1 cellular context compared by ENCODE assay signal in the genomic region with DNA sequence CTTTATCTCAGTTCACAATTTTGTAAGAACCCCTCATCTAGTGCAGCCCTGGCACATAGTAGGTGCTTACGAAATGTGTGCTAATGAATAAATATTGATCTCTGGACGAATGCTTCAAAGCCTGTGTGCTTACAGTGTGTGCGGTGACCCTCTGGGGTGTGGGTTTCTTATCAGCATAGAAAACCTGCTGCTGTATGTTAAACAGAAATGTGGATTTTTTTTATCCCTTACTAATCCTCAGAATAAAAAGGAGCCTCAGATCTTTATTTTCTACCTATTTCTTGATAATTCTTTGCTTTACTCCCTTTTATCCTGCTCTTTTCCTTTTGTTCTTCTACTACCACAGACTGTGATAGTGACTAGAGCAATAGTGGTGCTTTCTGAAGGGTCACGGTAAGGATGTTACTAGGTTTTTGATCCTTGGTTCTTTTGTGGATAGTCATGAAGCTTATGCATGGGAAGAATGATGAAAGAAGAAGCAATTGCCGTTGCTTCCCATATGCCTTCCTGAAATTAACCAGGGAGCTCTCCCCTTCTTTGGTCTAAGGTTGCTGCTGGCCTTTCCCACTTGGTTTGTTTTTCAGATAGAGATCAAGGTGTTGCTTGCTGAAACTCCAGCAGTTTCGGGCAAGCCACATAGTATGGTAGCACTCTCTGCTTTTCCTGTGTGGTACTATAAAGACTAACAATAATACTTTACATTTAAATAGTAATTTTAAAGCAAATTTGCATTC.
A peak's percentile ranks its signal among the peaks of the same experiment; 100 is the strongest.
TF ChIP-seq lines count a peak whose summit lies in the region.

No MANE protein-coding gene starts in this region.

TF ChIP-seq in K562, 482 proteins besides CTCF, POLR2A, EP300 and RAD21 (continued from another document and continues in another):
- TF ChIP-seq, protein P1, sequence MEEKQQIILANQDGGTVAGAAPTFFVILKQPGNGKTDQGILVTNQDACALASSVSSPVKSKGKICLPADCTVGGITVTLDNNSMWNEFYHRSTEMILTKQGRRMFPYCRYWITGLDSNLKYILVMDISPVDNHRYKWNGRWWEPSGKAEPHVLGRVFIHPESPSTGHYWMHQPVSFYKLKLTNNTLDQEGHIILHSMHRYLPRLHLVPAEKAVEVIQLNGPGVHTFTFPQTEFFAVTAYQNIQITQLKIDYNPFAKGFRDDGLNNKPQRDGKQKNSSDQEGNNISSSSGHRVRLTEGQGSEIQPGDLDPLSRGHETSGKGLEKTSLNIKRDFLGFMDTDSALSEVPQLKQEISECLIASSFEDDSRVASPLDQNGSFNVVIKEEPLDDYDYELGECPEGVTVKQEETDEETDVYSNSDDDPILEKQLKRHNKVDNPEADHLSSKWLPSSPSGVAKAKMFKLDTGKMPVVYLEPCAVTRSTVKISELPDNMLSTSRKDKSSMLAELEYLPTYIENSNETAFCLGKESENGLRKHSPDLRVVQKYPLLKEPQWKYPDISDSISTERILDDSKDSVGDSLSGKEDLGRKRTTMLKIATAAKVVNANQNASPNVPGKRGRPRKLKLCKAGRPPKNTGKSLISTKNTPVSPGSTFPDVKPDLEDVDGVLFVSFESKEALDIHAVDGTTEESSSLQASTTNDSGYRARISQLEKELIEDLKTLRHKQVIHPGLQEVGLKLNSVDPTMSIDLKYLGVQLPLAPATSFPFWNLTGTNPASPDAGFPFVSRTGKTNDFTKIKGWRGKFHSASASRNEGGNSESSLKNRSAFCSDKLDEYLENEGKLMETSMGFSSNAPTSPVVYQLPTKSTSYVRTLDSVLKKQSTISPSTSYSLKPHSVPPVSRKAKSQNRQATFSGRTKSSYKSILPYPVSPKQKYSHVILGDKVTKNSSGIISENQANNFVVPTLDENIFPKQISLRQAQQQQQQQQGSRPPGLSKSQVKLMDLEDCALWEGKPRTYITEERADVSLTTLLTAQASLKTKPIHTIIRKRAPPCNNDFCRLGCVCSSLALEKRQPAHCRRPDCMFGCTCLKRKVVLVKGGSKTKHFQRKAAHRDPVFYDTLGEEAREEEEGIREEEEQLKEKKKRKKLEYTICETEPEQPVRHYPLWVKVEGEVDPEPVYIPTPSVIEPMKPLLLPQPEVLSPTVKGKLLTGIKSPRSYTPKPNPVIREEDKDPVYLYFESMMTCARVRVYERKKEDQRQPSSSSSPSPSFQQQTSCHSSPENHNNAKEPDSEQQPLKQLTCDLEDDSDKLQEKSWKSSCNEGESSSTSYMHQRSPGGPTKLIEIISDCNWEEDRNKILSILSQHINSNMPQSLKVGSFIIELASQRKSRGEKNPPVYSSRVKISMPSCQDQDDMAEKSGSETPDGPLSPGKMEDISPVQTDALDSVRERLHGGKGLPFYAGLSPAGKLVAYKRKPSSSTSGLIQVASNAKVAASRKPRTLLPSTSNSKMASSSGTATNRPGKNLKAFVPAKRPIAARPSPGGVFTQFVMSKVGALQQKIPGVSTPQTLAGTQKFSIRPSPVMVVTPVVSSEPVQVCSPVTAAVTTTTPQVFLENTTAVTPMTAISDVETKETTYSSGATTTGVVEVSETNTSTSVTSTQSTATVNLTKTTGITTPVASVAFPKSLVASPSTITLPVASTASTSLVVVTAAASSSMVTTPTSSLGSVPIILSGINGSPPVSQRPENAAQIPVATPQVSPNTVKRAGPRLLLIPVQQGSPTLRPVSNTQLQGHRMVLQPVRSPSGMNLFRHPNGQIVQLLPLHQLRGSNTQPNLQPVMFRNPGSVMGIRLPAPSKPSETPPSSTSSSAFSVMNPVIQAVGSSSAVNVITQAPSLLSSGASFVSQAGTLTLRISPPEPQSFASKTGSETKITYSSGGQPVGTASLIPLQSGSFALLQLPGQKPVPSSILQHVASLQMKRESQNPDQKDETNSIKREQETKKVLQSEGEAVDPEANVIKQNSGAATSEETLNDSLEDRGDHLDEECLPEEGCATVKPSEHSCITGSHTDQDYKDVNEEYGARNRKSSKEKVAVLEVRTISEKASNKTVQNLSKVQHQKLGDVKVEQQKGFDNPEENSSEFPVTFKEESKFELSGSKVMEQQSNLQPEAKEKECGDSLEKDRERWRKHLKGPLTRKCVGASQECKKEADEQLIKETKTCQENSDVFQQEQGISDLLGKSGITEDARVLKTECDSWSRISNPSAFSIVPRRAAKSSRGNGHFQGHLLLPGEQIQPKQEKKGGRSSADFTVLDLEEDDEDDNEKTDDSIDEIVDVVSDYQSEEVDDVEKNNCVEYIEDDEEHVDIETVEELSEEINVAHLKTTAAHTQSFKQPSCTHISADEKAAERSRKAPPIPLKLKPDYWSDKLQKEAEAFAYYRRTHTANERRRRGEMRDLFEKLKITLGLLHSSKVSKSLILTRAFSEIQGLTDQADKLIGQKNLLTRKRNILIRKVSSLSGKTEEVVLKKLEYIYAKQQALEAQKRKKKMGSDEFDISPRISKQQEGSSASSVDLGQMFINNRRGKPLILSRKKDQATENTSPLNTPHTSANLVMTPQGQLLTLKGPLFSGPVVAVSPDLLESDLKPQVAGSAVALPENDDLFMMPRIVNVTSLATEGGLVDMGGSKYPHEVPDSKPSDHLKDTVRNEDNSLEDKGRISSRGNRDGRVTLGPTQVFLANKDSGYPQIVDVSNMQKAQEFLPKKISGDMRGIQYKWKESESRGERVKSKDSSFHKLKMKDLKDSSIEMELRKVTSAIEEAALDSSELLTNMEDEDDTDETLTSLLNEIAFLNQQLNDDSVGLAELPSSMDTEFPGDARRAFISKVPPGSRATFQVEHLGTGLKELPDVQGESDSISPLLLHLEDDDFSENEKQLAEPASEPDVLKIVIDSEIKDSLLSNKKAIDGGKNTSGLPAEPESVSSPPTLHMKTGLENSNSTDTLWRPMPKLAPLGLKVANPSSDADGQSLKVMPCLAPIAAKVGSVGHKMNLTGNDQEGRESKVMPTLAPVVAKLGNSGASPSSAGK (IDR thresholded peaks at IDR 0.05) = no peak
- TF ChIP-seq NBN (IDR thresholded peaks at IDR 0.05; ENCODE audit: low read depth) (peak; percentile 82; the same call in 1 of the 2 replicates), ZNF431 (CRISPR knock-in tag; IDR thresholded peaks at IDR 0.05) (no peak), MYBL2 (IDR thresholded peaks at IDR 0.05; ENCODE audit: low read depth) (no peak), MYBL2 (CRISPR knock-in tag; IDR thresholded peaks at IDR 0.05; ENCODE audit: borderline replicate concordance) (no peak), ASH1L (IDR thresholded peaks at IDR 0.05; ENCODE audit: borderline replicate concordance, low read depth, partially characterized antibody) (no peak), ARID1B (IDR thresholded peaks at IDR 0.05) (peak; percentile 94), GTF2A2 (tag; IDR thresholded peaks at IDR 0.05) (0 out of 2 replicates have a peak, but pooled peaks have one; percentile 32), JUND (IDR thresholded peaks at IDR 0.05; ENCODE audit: borderline replicate concordance, low read depth, low read length) (peak; percentile 67), JUND (tag; IDR thresholded peaks at IDR 0.05; ENCODE audit: borderline replicate concordance, low read depth, low read length) (no peak; the same call in 2 of the 3 replicates), SUPT5H (IDR thresholded peaks at IDR 0.05) (no peak), MEIS2 (IDR thresholded peaks at IDR 0.05; ENCODE audit: partially characterized antibody) (peak; percentile 6), PYGO2 (tag; IDR thresholded peaks at IDR 0.05) (no peak), RBFOX2 (IDR thresholded peaks at IDR 0.05; ENCODE audit: low read depth, low read length) (0 out of 2 replicates have a peak, but pooled peaks have one; percentile 39), CEBPB (tag; IDR thresholded peaks at IDR 0.05) (peak; percentile 39), NUFIP1 (IDR thresholded peaks at IDR 0.05; ENCODE audit: partially characterized antibody) (no peak), GATAD2B (IDR thresholded peaks at IDR 0.05; ENCODE audit: borderline replicate concordance) (no peak), ZEB2 (IDR thresholded peaks at IDR 0.05) (peak; percentile 54; the same call in 1 of the 2 replicates), TBL1XR1 (IDR thresholded peaks at IDR 0.05; ENCODE audit: low read length in 2 of 2) (peak in 1 of 2 experiments; percentile 18; a peak in 1 of 4 replicates), MTA2 (IDR thresholded peaks at IDR 0.05; ENCODE audit: low read depth) (peak; percentile 69), SIN3B (IDR thresholded peaks at IDR 0.05; ENCODE audit: low read depth) (0 out of 2 replicates have a peak, but pooled peaks have one; percentile 10), ZNF445 (CRISPR knock-in tag; IDR thresholded peaks at IDR 0.05; ENCODE audit: low read depth) (peak; percentile 76; the same call in 1 of the 2 replicates), TCF3 (CRISPR knock-in tag; IDR thresholded peaks at IDR 0.05) (peak; percentile 85), PTRF (tag; IDR thresholded peaks at IDR 0.05) (no peak), HDAC1 (IDR thresholded peaks at IDR 0.05) (peak in 1 of 2 experiments; percentile 52; a peak in 1 of 4 replicates), TOE1 (IDR thresholded peaks at IDR 0.05; ENCODE audit: borderline replicate concordance) (peak; percentile 27; the same call in 1 of the 2 replicates), TOE1 (CRISPR knock-in tag; IDR thresholded peaks at IDR 0.05; ENCODE audit: borderline replicate concordance, low read depth) (no peak), ZNF232 (CRISPR knock-in tag; IDR thresholded peaks at IDR 0.05) (no peak), L3MBTL2 (IDR thresholded peaks at IDR 0.05) (peak; percentile 24), TAL1 (IDR thresholded peaks at IDR 0.05) (peak; percentile 86), MECOM (CRISPR knock-in tag; IDR thresholded peaks at IDR 0.05) (no peak), CXXC5 (CRISPR knock-in tag; IDR thresholded peaks at IDR 0.05) (peak; percentile 37), CSDE1 (IDR thresholded peaks at IDR 0.05) (peak in 1 of 2 experiments; percentile 43; a peak in 1 of 4 replicates)
- TF ChIP-seq, protein P2, sequence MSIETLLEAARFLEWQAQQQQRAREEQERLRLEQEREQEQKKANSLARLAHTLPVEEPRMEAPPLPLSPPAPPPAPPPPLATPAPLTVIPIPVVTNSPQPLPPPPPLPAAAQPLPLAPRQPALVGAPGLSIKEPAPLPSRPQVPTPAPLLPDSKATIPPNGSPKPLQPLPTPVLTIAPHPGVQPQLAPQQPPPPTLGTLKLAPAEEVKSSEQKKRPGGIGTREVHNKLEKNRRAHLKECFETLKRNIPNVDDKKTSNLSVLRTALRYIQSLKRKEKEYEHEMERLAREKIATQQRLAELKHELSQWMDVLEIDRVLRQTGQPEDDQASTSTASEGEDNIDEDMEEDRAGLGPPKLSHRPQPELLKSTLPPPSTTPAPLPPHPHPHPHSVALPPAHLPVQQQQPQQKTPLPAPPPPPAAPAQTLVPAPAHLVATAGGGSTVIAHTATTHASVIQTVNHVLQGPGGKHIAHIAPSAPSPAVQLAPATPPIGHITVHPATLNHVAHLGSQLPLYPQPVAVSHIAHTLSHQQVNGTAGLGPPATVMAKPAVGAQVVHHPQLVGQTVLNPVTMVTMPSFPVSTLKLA (conservative IDR thresholded peaks at IDR 0.05) = 0 out of 4 replicates have a peak, but pooled peaks of 1 of the 2 experiments have one; percentile 12
- TF ChIP-seq, protein P3, sequence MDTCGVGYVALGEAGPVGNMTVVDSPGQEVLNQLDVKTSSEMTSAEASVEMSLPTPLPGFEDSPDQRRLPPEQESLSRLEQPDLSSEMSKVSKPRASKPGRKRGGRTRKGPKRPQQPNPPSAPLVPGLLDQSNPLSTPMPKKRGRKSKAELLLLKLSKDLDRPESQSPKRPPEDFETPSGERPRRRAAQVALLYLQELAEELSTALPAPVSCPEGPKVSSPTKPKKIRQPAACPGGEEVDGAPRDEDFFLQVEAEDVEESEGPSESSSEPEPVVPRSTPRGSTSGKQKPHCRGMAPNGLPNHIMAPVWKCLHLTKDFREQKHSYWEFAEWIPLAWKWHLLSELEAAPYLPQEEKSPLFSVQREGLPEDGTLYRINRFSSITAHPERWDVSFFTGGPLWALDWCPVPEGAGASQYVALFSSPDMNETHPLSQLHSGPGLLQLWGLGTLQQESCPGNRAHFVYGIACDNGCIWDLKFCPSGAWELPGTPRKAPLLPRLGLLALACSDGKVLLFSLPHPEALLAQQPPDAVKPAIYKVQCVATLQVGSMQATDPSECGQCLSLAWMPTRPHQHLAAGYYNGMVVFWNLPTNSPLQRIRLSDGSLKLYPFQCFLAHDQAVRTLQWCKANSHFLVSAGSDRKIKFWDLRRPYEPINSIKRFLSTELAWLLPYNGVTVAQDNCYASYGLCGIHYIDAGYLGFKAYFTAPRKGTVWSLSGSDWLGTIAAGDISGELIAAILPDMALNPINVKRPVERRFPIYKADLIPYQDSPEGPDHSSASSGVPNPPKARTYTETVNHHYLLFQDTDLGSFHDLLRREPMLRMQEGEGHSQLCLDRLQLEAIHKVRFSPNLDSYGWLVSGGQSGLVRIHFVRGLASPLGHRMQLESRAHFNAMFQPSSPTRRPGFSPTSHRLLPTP (IDR thresholded peaks at IDR 0.05; ENCODE audit: borderline replicate concordance, extremely low read depth, insufficient read length) = no peak
- TF ChIP-seq, protein P4, sequence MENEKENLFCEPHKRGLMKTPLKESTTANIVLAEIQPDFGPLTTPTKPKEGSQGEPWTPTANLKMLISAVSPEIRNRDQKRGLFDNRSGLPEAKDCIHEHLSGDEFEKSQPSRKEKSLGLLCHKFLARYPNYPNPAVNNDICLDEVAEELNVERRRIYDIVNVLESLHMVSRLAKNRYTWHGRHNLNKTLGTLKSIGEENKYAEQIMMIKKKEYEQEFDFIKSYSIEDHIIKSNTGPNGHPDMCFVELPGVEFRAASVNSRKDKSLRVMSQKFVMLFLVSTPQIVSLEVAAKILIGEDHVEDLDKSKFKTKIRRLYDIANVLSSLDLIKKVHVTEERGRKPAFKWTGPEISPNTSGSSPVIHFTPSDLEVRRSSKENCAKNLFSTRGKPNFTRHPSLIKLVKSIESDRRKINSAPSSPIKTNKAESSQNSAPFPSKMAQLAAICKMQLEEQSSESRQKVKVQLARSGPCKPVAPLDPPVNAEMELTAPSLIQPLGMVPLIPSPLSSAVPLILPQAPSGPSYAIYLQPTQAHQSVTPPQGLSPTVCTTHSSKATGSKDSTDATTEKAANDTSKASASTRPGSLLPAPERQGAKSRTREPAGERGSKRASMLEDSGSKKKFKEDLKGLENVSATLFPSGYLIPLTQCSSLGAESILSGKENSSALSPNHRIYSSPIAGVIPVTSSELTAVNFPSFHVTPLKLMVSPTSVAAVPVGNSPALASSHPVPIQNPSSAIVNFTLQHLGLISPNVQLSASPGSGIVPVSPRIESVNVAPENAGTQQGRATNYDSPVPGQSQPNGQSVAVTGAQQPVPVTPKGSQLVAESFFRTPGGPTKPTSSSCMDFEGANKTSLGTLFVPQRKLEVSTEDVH (IDR thresholded peaks at IDR 0.05; ENCODE audit: low read depth, partially characterized antibody) = peak; percentile 51
